ENCODE assay signal across 1 cellular context in the genomic region with DNA sequence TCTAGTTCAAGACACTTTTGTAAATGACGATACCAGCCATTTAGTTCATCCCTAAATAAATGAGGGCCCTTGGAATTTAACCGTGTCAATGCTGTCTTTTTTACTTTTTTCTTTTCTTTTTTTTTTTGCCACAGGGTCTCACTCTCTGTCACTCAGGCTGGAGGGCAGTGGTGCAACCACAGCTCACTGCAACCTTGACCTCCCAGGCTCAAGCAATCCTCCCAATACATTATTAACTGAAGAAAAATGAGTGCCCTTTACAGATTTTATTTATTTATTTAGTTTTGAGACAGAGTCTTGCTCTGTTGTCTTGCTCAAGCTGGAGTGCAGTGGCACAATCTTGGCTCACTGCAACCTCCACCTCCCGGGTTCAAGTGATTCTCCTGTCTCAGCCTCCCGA.
TF ChIP-seq lines count a peak whose summit lies in the region.

No MANE protein-coding gene starts in this region.

TF ChIP-seq in HepG2, 621 proteins besides CTCF, POLR2A, EP300 and RAD21 (continued from another document):
- TF ChIP-seq ZNF281 (CRISPR knock-in tag; IDR thresholded peaks at IDR 0.05; ENCODE audit: borderline replicate concordance) (no peak), HNF4G (IDR thresholded peaks at IDR 0.05; ENCODE audit: borderline replicate concordance, low read depth, low read length) (0 out of 2 replicates have a peak, but pooled peaks have one; percentile 5), HNF4G (CRISPR knock-in tag; IDR thresholded peaks at IDR 0.05; ENCODE audit: borderline replicate concordance, low read depth) (no peak), CEBPG (CRISPR knock-in tag; IDR thresholded peaks at IDR 0.05) (peak; percentile 47), HINFP (CRISPR knock-in tag; IDR thresholded peaks at IDR 0.05; ENCODE audit: low read depth) (no peak), FOXP1 (IDR thresholded peaks at IDR 0.05) (no peak), FOXP1 (CRISPR knock-in tag; IDR thresholded peaks at IDR 0.05) (peak; percentile 28; the same call in 1 of the 2 replicates), DPF2 (CRISPR knock-in tag; IDR thresholded peaks at IDR 0.05; ENCODE audit: borderline replicate concordance, low read depth) (no peak), ATF1 (CRISPR knock-in tag; IDR thresholded peaks at IDR 0.05) (no peak), BORCS8-MEF2B (CRISPR knock-in tag; IDR thresholded peaks at IDR 0.05) (no peak), GATAD2A (CRISPR knock-in tag; IDR thresholded peaks at IDR 0.05) (peak; percentile 39; the same call in 1 of the 2 replicates), MLLT10 (CRISPR knock-in tag; IDR thresholded peaks at IDR 0.05) (no peak), GFI1 (CRISPR knock-in tag; IDR thresholded peaks at IDR 0.05; ENCODE audit: borderline replicate concordance) (peak; percentile 57), KLF6 (CRISPR knock-in tag; IDR thresholded peaks at IDR 0.05) (no peak), ZMYM3 (CRISPR knock-in tag; IDR thresholded peaks at IDR 0.05) (peak; percentile 35; the same call in 1 of the 2 replicates), HNRNPLL (IDR thresholded peaks at IDR 0.05; ENCODE audit: low read depth, low read length, poor library complexity, severe bottlenecking) (no peak), CEBPB (IDR thresholded peaks at IDR 0.05; ENCODE audit: borderline replicate concordance, low read depth, low read length) (peak; percentile 19; the same call in 1 of the 2 replicates), ZNF770 (CRISPR knock-in tag; IDR thresholded peaks at IDR 0.05) (0 out of 2 replicates have a peak, but pooled peaks have one; percentile 48)
- TF ChIP-seq, protein P1, sequence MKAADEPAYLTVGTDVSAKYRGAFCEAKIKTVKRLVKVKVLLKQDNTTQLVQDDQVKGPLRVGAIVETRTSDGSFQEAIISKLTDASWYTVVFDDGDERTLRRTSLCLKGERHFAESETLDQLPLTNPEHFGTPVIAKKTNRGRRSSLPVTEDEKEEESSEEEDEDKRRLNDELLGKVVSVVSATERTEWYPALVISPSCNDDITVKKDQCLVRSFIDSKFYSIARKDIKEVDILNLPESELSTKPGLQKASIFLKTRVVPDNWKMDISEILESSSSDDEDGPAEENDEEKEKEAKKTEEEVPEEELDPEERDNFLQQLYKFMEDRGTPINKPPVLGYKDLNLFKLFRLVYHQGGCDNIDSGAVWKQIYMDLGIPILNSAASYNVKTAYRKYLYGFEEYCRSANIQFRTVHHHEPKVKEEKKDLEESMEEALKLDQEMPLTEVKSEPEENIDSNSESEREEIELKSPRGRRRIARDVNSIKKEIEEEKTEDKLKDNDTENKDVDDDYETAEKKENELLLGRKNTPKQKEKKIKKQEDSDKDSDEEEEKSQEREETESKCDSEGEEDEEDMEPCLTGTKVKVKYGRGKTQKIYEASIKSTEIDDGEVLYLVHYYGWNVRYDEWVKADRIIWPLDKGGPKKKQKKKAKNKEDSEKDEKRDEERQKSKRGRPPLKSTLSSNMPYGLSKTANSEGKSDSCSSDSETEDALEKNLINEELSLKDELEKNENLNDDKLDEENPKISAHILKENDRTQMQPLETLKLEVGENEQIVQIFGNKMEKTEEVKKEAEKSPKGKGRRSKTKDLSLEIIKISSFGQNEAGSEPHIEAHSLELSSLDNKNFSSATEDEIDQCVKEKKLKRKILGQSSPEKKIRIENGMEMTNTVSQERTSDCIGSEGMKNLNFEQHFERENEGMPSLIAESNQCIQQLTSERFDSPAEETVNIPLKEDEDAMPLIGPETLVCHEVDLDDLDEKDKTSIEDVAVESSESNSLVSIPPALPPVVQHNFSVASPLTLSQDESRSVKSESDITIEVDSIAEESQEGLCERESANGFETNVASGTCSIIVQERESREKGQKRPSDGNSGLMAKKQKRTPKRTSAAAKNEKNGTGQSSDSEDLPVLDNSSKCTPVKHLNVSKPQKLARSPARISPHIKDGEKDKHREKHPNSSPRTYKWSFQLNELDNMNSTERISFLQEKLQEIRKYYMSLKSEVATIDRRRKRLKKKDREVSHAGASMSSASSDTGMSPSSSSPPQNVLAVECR (CRISPR knock-in tag; IDR thresholded peaks at IDR 0.05; ENCODE audit: borderline replicate concordance) = no peak
- TF ChIP-seq, protein P2, sequence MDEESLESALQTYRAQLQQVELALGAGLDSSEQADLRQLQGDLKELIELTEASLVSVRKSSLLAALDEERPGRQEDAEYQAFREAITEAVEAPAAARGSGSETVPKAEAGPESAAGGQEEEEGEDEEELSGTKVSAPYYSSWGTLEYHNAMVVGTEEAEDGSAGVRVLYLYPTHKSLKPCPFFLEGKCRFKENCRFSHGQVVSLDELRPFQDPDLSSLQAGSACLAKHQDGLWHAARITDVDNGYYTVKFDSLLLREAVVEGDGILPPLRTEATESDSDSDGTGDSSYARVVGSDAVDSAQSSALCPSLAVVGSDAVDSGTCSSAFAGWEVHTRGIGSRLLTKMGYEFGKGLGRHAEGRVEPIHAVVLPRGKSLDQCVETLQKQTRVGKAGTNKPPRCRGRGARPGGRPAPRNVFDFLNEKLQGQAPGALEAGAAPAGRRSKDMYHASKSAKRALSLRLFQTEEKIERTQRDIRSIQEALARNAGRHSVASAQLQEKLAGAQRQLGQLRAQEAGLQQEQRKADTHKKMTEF (CRISPR knock-in tag; IDR thresholded peaks at IDR 0.05) = 0 out of 2 replicates have a peak, but pooled peaks have one; percentile 17
